In the genomic region with DNA sequence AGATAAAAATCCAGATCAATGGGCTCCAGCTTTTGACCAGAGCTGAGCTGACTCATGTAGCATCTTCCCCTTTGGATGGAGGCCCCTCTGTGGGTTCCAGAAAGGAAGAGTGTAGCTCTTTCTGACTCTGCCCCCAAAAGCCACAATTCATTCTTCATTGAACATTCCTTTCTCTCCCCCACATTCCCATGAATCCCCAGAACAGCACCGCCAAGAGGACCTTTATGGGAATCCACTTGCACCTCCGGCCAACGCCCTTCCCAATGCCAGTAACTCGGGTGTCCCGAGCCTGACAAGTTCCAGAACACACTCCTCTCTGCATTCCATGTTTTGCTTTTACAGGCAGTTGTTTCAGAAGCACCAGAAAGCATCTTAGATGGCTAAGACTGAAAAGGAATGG, we compare ENCODE assay signal across 14 cellular contexts.
"Had no signal": no experiment of that assay in that cellular context is flagged by ENCODE, and none has a peak within 500 bp of the region (broad histone marks: within the 10 kb centered on the region; RNA-seq: fewer than 3 reads in every experiment).

No MANE protein-coding gene starts in this region.

- ATAC-seq: activated naive CD8-positive, alpha-beta T cell treated with anti-CD3 and anti-CD28 coated beads, Interleukin-2, amount 50 U/mL, for 24 hours; stimulated activated memory B cell treated with anti-CD40 and anti-IgM and Interleukin-4, amounts not matched to agents 10 μg/mL and 1 μg/mL and 100 μg/mL, for 72 hours; T-helper 17 cell; WTC11 had no signal

- DNase-seq: activated CD4-positive, alpha-beta memory T cell treated with anti-CD3 and anti-CD28 coated beads, Interleukin-2, amount 10 ng/mL, durations not matched to agents 7 days and 5 days; activated CD4-positive, alpha-beta T cell treated with anti-CD3 and anti-CD28 coated beads for 4 hours; activated naive CD4-positive, alpha-beta T cell; activated naive CD8-positive, alpha-beta T cell treated with anti-CD3 and anti-CD28 coated beads, Interleukin-2, amount 50 U/mL, for 24 hours; effector CD8-positive, alpha-beta T cell; foreskin melanocyte; kidney glomerular epithelial cell; mesenchymal stem cell; nephron progenitor cell; T-helper 17 cell had no signal

- H3K27me3 ChIP-seq: cardiac muscle cell, tibial artery had no signal

- H3K36me3 ChIP-seq: cardiac muscle cell, tibial artery had no signal

- H3K27ac ChIP-seq: cardiac muscle cell, tibial artery had no signal

- H3K4me1 ChIP-seq: tibial artery had no signal

- H3K4me3 ChIP-seq: cardiac muscle cell, tibial artery had no signal
